ENCODE assay signal across 26 cellular contexts in genomic region chr17:37026534-37026875, GRCh38.
DNase-seq lines count a peak whose midpoint lies in the region; ATAC-seq, FAIRE-seq and TF ChIP-seq lines count a peak whose summit lies in the region.
"Had no signal": no experiment of that assay in that cellular context is flagged by ENCODE, and none has a peak within 500 bp of the region (broad histone marks: within the 10 kb centered on the region; RNA-seq: fewer than 3 reads in every experiment).

No MANE protein-coding gene starts in this region.

- H3K4me1 Mint-ChIP-seq in activated CD8-positive, alpha-beta memory T cell treated with anti-CD3 and anti-CD28 coated beads, Interleukin-2, amount 10 ng/mL, durations not matched to agents 7 days and 5 days = peaks cover 30% of the 10 kb centered on the region

- peaks cover 0 to 26% (median 4%) of the 10 kb centered on the region in 4 donors for H3K36me3 ChIP-seq in esophagus muscularis mucosa
- H3K36me3 ChIP-seq in stomach = peaks cover 0 to 42% (median 31%) of the 10 kb centered on the region in 4 donors

- intact Hi-C loops in esophagus muscularis mucosa (cut with DNase I) (no loop called here), stomach (cut with DNase I; ENCODE audit: low total_unique reads) (no loop called here)

- TF ChIP-seq EP300 in esophagus muscularis mucosa (IDR thresholded peaks at IDR 0.05) = no peak
- TF ChIP-seq EP300 in stomach (IDR thresholded peaks at IDR 0.05) = no peak

- TF ChIP-seq CTCF in esophagus muscularis mucosa (IDR thresholded peaks at IDR 0.05) = no peak
- TF ChIP-seq CTCF in stomach (IDR thresholded peaks at IDR 0.05) = no peak

- no peak for DNase-seq in activated CD8-positive, alpha-beta memory T cell treated with anti-CD3 and anti-CD28 coated beads, Interleukin-2, amount 10 ng/mL, durations not matched to agents 7 days and 5 days
- no peak for DNase-seq in activated CD8-positive, alpha-beta memory T cell treated with anti-CD3 and anti-CD28 coated beads, Interleukin-2, amount 50 U/mL, for 4 hours
- DNase-seq in esophagus muscularis mucosa (ENCODE audit: extremely low spot score) (peak; percentile 7), stomach (no peak), GM12891 (ENCODE audit: insufficient read length, low spot score) (no peak)
- DNase-seq: AML-193; COR-L47; DMS53; HCEC 1CT; MM.1S; NCI-H2029; NCI-H446; NCI-H524 treated with DMSO at 0.1 percent for 48 hours; NK-92 treated with Interleukin-12 subunit alpha and Interleukin-12 subunit beta, amount 100 ng/mL, for 24 hours; PC-3; SK-N-SH had no signal

- H3K4me1 ChIP-seq in esophagus muscularis mucosa (peaks cover 0 to 7% (median 2%) of the 10 kb centered on the region in 4 donors), stomach (peaks cover 0 to 9% (median 6%) of the 10 kb centered on the region in 4 donors)
- H3K4me1 ChIP-seq: A549 had no signal

- H3K4me3 ChIP-seq in esophagus muscularis mucosa (no peak overlapping the region), stomach (no peak overlapping the region)
- H3K4me3 ChIP-seq: A549; BLaER1 treated with 17β-estradiol and CSF1 and Interleukin-3, amounts not matched to agents 10 nM and 100 nM had no signal

- peaks cover 22% of the 10 kb centered on the region for H3K36me3 Mint-ChIP-seq in activated CD8-positive, alpha-beta memory T cell treated with anti-CD3 and anti-CD28 coated beads, Interleukin-2, amount 10 ng/mL, durations not matched to agents 7 days and 5 days

- FAIRE-seq in GM12891 (lab: Jason Lieb, UNC) = no peak
- FAIRE-seq: A549, GM19239, H1 had no signal

- H3K4me3 Mint-ChIP-seq in activated CD8-positive, alpha-beta memory T cell treated with anti-CD3 and anti-CD28 coated beads, Interleukin-2, amount 10 ng/mL, durations not matched to agents 7 days and 5 days = no peak overlapping the region
- H3K4me3 Mint-ChIP-seq: CD4-positive, alpha-beta memory T cell; IgD-negative memory B cell had no signal

- CTCF ChIA-PET in activated CD8-positive, alpha-beta memory T cell treated with anti-CD3 and anti-CD28 coated beads, Interleukin-2, amount 10 ng/mL, durations not matched to agents 7 days and 5 days (lab: Charles Lee) = no interaction called here

- H3K9me3 ChIP-seq in esophagus muscularis mucosa (no peaks in the 10 kb centered on the region), stomach (no peaks in the 10 kb centered on the region)
- H3K9me3 ChIP-seq: A549; BLaER1 treated with 17β-estradiol and CSF1 and Interleukin-3, amounts not matched to agents 10 nM and 100 nM; SK-N-SH had no signal

- 100% methylated on average over 1 of the region's 1 CpG for WGBS in esophagus muscularis mucosa
- 78 to 96% (median 87%) methylated on average over 1 of the region's 1 CpG for WGBS in stomach, 5 donors

- no peak for TF ChIP-seq POLR2A in esophagus muscularis mucosa (IDR thresholded peaks at IDR 0.05; ENCODE audit: low read depth)
- no peak for TF ChIP-seq POLR2A in stomach (IDR thresholded peaks at IDR 0.05)
- TF ChIP-seq POLR2A in GM12891 (IDR thresholded peaks at IDR 0.05; ENCODE audit: low read depth, low read length) = no peak

- no peaks in the 10 kb centered on the region for H3K27me3 Mint-ChIP-seq in activated CD8-positive, alpha-beta memory T cell treated with anti-CD3 and anti-CD28 coated beads, Interleukin-2, amount 10 ng/mL, durations not matched to agents 7 days and 5 days
- H3K27me3 Mint-ChIP-seq: CD4-positive, alpha-beta memory T cell; IgD-negative memory B cell had no signal

- peak overlapping the region; percentile 43 for H3K27ac Mint-ChIP-seq in activated CD8-positive, alpha-beta memory T cell treated with anti-CD3 and anti-CD28 coated beads, Interleukin-2, amount 10 ng/mL, durations not matched to agents 7 days and 5 days
- H3K27ac Mint-ChIP-seq: IgD-negative memory B cell had no signal

- H3K27ac ChIP-seq in esophagus muscularis mucosa (replicated peaks in 1 of 4) (no peak overlapping the region), stomach (no peak overlapping the region)
- H3K27ac ChIP-seq: A549; BLaER1 treated with 17β-estradiol and CSF1 and Interleukin-3, amounts not matched to agents 10 nM and 100 nM; KMS-11 had no signal

- no peaks in the 10 kb centered on the region for H3K9me3 Mint-ChIP-seq in activated CD8-positive, alpha-beta memory T cell treated with anti-CD3 and anti-CD28 coated beads, Interleukin-2, amount 10 ng/mL, durations not matched to agents 7 days and 5 days (ENCODE audit: low read depth)
- H3K9me3 Mint-ChIP-seq: CD4-positive, alpha-beta memory T cell; IgD-negative memory B cell had no signal

- ATAC-seq in activated CD8-positive, alpha-beta memory T cell treated with anti-CD3 and anti-CD28 coated beads, Interleukin-2, amount 10 ng/mL, durations not matched to agents 7 days and 5 days = no peak
- ATAC-seq in GM18907 (IDR thresholded peaks at IDR 0.05; ENCODE audit: unreplicated experiment) (peak; percentile 17), HG02610 (IDR thresholded peaks at IDR 0.05; ENCODE audit: unreplicated experiment) (peak; percentile 23), HG03025 (IDR thresholded peaks at IDR 0.05; ENCODE audit: low FRiP score, unreplicated experiment) (no peak)
- ATAC-seq: A549, PC-3 had no signal

- H3K27me3 ChIP-seq in esophagus muscularis mucosa = no peaks in the 10 kb centered on the region
- H3K27me3 ChIP-seq in stomach = no peaks in the 10 kb centered on the region
- H3K27me3 ChIP-seq: BLaER1 treated with 17β-estradiol and CSF1 and Interleukin-3, amounts not matched to agents 10 nM and 100 nM had no signal

TF ChIP-seq in GM12891, 5 proteins besides CTCF, POLR2A, EP300 and RAD21:
- TF ChIP-seq POLR2AphosphoS5 (IDR thresholded peaks at IDR 0.05; ENCODE audit: low read depth, low read length) (no peak), PAX5 (IDR thresholded peaks at IDR 0.05; ENCODE audit: insufficient read depth, low read length, severe bottlenecking) (no peak), TAF1 (IDR thresholded peaks at IDR 0.05; ENCODE audit: low read depth, low read length) (no peak), SPI1 (IDR thresholded peaks at IDR 0.05; ENCODE audit: low read depth, low read length) (no peak), POU2F2 (IDR thresholded peaks at IDR 0.05; ENCODE audit: low read depth, low read length) (no peak)

Comparison
In these comparisons a context has a peak if more than half of its experiments do, and no peak if none do; other contexts are left out.
1. ATAC-seq: peak in GM18907 (single experiment) and HG02610 (single experiment); none in activated CD8-positive, alpha-beta memory T cell treated with anti-CD3 and anti-CD28 coated beads, Interleukin-2, amount 10 ng/mL, durations not matched to agents 7 days and 5 days (single experiment) and HG03025 (single experiment).